6 cellular contexts compared by ENCODE assay signal in the genomic region with DNA sequence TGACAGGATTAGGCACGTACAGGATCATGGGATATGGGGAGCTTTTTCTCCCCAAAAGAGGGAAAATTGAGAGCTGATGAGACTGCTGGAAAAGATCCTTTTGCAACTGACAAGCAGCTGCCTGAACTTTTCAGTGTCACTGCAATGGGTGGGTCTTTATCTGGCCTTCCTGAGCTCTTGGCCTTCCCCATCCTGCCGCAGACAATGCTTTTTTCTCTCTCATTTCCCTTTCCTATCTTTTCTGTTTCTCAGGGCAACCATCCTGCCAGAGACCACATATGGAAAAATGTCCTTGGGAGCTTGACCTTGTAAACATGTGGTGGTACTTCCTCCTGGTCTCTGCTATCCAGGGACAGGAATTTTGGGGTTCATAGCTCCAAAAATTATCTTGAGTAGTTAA.
"Had no signal": no experiment of that assay in that cellular context is flagged by ENCODE, and none has a peak within 500 bp of the region (broad histone marks: within the 10 kb centered on the region; RNA-seq: fewer than 3 reads in every experiment).

No MANE protein-coding gene starts in this region.

- H3K4me1 Mint-ChIP-seq: H9, IgD-negative memory B cell had no signal

- H3K4me3 ChIP-seq: GM23248 had no signal

- H3K4me3 Mint-ChIP-seq: H9, IgD-negative memory B cell had no signal

- H3K27ac Mint-ChIP-seq: H9, IgD-negative memory B cell had no signal

- FAIRE-seq: HTR-8/SVneo had no signal

- DNase-seq: GM23248, GOT3, H9, HCEC 1CT had no signal

- H3K27ac ChIP-seq: GM23248 had no signal
